Comparison of ENCODE assay signal across 1 cellular context in genomic region chr1:201470581-201470980, GRCh38.
TF ChIP-seq lines count a peak whose summit lies in the region.

No MANE protein-coding gene starts in this region.

TF ChIP-seq in H1, 55 proteins besides CTCF, POLR2A, EP300 and RAD21:
- TF ChIP-seq POLR2AphosphoS5 (IDR thresholded peaks at IDR 0.05; ENCODE audit: low read depth, low read length), result no peak
- no peak for TF ChIP-seq SUZ12 (IDR thresholded peaks at IDR 0.05; ENCODE audit: low read length)
- TF ChIP-seq CBX8 (IDR thresholded peaks at IDR 0.05; ENCODE audit: borderline replicate concordance, low read depth, low read length), result no peak
- TF ChIP-seq YY1 (IDR thresholded peaks at IDR 0.05; ENCODE audit: low read depth, low read length), result no peak
- TF ChIP-seq TAF7 (optimal IDR thresholded peaks at IDR 0.05; ENCODE audit: borderline replicate concordance, low read depth, low read length), result no peak
- TF ChIP-seq KDM1A (IDR thresholded peaks at IDR 0.05; ENCODE audit: borderline replicate concordance, low read length), result no peak
- no peak for TF ChIP-seq RFX5 (IDR thresholded peaks at IDR 0.05; ENCODE audit: borderline replicate concordance, low read depth, low read length)
- TF ChIP-seq EZH2 (IDR thresholded peaks at IDR 0.05; ENCODE audit: low read depth, low read length, severe bottlenecking), result no peak
- TF ChIP-seq KDM5A (IDR thresholded peaks at IDR 0.05; ENCODE audit: low read length), result no peak
- no peak for TF ChIP-seq GABPA (IDR thresholded peaks at IDR 0.05; ENCODE audit: borderline replicate concordance, insufficient read depth, low read length)
- TF ChIP-seq HDAC6 (IDR thresholded peaks at IDR 0.05; ENCODE audit: low read depth, low read length), result no peak
- no peak for TF ChIP-seq NRF1 (IDR thresholded peaks at IDR 0.05; ENCODE audit: low read depth, low read length)
- no peak for TF ChIP-seq CHD1 (IDR thresholded peaks at IDR 0.05; ENCODE audit: low read depth, low read length)
- TF ChIP-seq SIRT6 (IDR thresholded peaks at IDR 0.05; ENCODE audit: low read length), result no peak
- TF ChIP-seq SIX5 (IDR thresholded peaks at IDR 0.05; ENCODE audit: low read depth, low read length), result no peak
- TF ChIP-seq NANOG (IDR thresholded peaks at IDR 0.05; ENCODE audit: insufficient read depth, low read depth, low read length, poor library complexity, severe bottlenecking), result no peak
- TF ChIP-seq CREB1 (IDR thresholded peaks at IDR 0.05), result no peak
